In the genomic region with DNA sequence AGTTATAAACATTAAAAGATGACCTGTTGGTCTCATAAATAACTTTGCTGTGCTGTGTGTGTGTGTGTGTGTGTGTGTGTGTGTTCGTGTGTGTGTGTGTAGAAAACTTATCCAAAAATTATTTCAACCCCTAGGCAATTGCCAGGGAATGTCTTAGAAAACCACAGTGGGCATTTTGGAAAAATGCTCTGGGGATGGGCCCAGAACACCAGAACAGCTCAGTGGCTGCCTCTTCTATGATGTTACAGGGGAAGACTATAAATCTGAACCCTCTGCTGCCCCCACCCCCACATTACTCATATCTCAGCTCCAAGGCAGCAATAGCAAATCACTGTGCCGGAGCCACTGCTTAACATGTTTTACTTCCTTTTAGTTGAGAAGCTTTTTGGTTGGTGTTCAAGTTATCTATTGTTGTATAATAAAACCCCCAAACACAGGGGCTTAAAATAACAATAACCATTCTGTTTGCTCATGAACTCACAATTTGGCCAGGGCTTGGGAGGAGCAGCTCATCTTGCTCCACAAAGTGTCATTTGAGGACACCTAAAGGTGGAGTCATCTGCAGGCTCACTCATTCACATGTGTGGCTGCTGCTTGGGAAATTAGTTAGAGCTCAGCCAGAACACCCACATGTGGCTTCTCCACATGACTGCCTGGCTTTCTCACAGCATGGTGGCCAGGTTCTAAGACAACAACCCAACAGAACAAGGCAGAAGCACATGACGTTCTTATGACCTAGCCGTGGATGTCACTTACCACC, we compare ENCODE assay signal across 9 cellular contexts. TPM values are rescaled to one million over a fixed set of nuclear protein-coding genes. Genes with fewer than 3 reads are reported as not detected.
DNase-seq lines count a peak whose midpoint lies in the region; ATAC-seq and TF ChIP-seq lines count a peak whose summit lies in the region.
"Had no signal": no experiment of that assay in that cellular context is flagged by ENCODE, and none has a peak within 500 bp of the region (broad histone marks: within the 10 kb centered on the region; RNA-seq: fewer than 3 reads in every experiment).

No MANE protein-coding gene starts in this region.

- no peaks in the 10 kb centered on the region for H3K4me1 Mint-ChIP-seq in natural killer cell treated with Interleukin-12 subunit alpha and Interleukin-12 subunit beta and Interleukin-15 and Interleukin-18, amount 100 ng/mL, for 72 hours (ENCODE audit: low read depth in 2 of 2)

- intact Hi-C loops in left ventricle myocardium inferior (cut with micrococcal nuclease) = no loop called here
- intact Hi-C loops in upper lobe of right lung (cut with DNase I) = no loop called here

- H3K27ac Mint-ChIP-seq in natural killer cell treated with Interleukin-12 subunit alpha and Interleukin-12 subunit beta and Interleukin-15 and Interleukin-18, amount 100 ng/mL, for 72 hours = no peak overlapping the region

- H3K27me3 ChIP-seq in left ventricle myocardium inferior (ENCODE audit: low read depth) (no peaks in the 10 kb centered on the region), upper lobe of right lung (no peaks in the 10 kb centered on the region)

- DNase-seq in AG09309 (ENCODE audit: low read depth) = peak; percentile 97
- DNase-seq in SK-MEL-5 (ENCODE audit: low read depth, low spot score) = peak; percentile 99
- DNase-seq in left ventricle myocardium inferior = no peak
- no peak for DNase-seq in natural killer cell treated with Interleukin-12 subunit alpha and Interleukin-12 subunit beta and Interleukin-15 and Interleukin-18, amount 100 ng/mL, for 72 hours (ENCODE audit: low spot score)
- DNase-seq in NCI-H2081 treated with DMSO at 0.1 percent for 48 hours (lab: John Stamatoyannopoulos, UW) = no peak
- DNase-seq in upper lobe of right lung = no peak
- DNase-seq: NCI-H146 had no signal

- no peak overlapping the region for H3K4me3 Mint-ChIP-seq in natural killer cell treated with Interleukin-12 subunit alpha and Interleukin-12 subunit beta and Interleukin-15 and Interleukin-18, amount 100 ng/mL, for 72 hours

- H3K27me3 Mint-ChIP-seq in natural killer cell treated with Interleukin-12 subunit alpha and Interleukin-12 subunit beta and Interleukin-15 and Interleukin-18, amount 100 ng/mL, for 72 hours = peaks cover 2 to 31% of the 10 kb centered on the region in 2 donors

- ATAC-seq in GM21423 (IDR thresholded peaks at IDR 0.05; ENCODE audit: unreplicated experiment) (peak; percentile 50), GM21528 (IDR thresholded peaks at IDR 0.05; ENCODE audit: low FRiP score, unreplicated experiment) (no peak), upper lobe of right lung (no peak)
- ATAC-seq in natural killer cell treated with Interleukin-12 subunit alpha and Interleukin-12 subunit beta and Interleukin-15 and Interleukin-18, amount 100 ng/mL, for 72 hours = no peak

- in situ Hi-C loops in SK-MEL-5 (cut with HindIII; ENCODE audit: low pct_unique_long_range_greater_than_20kb, low sequenced_read_pairs) = loop anchor here (10.0 kb wide), 1 partner anchor 53 kb away; no protein-coding TSS in a partner anchor

- TF ChIP-seq CTCF in AG09309 (IDR thresholded peaks at IDR 0.05; ENCODE audit: control insufficient read depth, insufficient read depth, low read depth, low read length, missing control alignments) (no peak), left ventricle myocardium inferior (IDR thresholded peaks at IDR 0.05; ENCODE audit: borderline replicate concordance) (no peak), upper lobe of right lung (IDR thresholded peaks at IDR 0.05) (no peak)

- H3K27ac ChIP-seq in left ventricle myocardium inferior (replicated peaks) (peak overlapping the region; percentile 12), upper lobe of right lung (no peak overlapping the region)

- H3K4me3 ChIP-seq in AG09309 (ENCODE audit: control insufficient read depth, low read depth, low read length) = no peak overlapping the region
- H3K4me3 ChIP-seq in left ventricle myocardium inferior = no peak overlapping the region
- no peak overlapping the region for H3K4me3 ChIP-seq in upper lobe of right lung

- H3K36me3 ChIP-seq in left ventricle myocardium inferior (no peaks in the 10 kb centered on the region), upper lobe of right lung (no peaks in the 10 kb centered on the region)

- H3K4me1 ChIP-seq in left ventricle myocardium inferior (peaks cover 33% of the 10 kb centered on the region), upper lobe of right lung (no peaks in the 10 kb centered on the region)

- no peaks in the 10 kb centered on the region for H3K36me3 Mint-ChIP-seq in natural killer cell treated with Interleukin-12 subunit alpha and Interleukin-12 subunit beta and Interleukin-15 and Interleukin-18, amount 100 ng/mL, for 72 hours

- no peaks in the 10 kb centered on the region for H3K9me3 ChIP-seq in left ventricle myocardium inferior (replicated peaks)
- H3K9me3 ChIP-seq in upper lobe of right lung = no peaks in the 10 kb centered on the region

- H3K9me3 Mint-ChIP-seq in natural killer cell treated with Interleukin-12 subunit alpha and Interleukin-12 subunit beta and Interleukin-15 and Interleukin-18, amount 100 ng/mL, for 72 hours = no peaks in the 10 kb centered on the region

RNA-seq across cellular contexts. Expression of gene ACTBL2, which starts 40.4 kb away (rescaled TPM):
- 0.11 and 0.13 TPM in 2 replicates for total RNA-seq in SK-MEL-5 (2014; rRNA removed; shearing (Covaris generic))
- 0.12 TPM in 1 of 2 replicates, not detected in the other for polyA plus RNA-seq in SK-MEL-5 (2015; cell fraction: cytosol; rRNA removed)
- 0.52 and 0.61 TPM in 2 replicates for polyA plus RNA-seq in SK-MEL-5 (2015; cell fraction: nucleus; rRNA removed)
- not detected for total RNA-seq in left ventricle myocardium inferior
- not detected for total RNA-seq in natural killer cell treated with Interleukin-12 subunit alpha and Interleukin-12 subunit beta and Interleukin-15 and Interleukin-18, amount 100 ng/mL, for 72 hours
- not detected for total RNA-seq in upper lobe of right lung

Comparison
In these comparisons a context has a peak if more than half of its experiments do, and no peak if none do; other contexts are left out.
1. DNase-seq: peak in AG09309 (single experiment) and SK-MEL-5 (single experiment); none in left ventricle myocardium inferior (single experiment), natural killer cell treated with Interleukin-12 subunit alpha and Interleukin-12 subunit beta and Interleukin-15 and Interleukin-18, amount 100 ng/mL, for 72 hours (single experiment), NCI-H2081 treated with DMSO at 0.1 percent for 48 hours (single experiment) and upper lobe of right lung (single experiment).